8 cellular contexts compared by ENCODE assay signal in the genomic region with DNA sequence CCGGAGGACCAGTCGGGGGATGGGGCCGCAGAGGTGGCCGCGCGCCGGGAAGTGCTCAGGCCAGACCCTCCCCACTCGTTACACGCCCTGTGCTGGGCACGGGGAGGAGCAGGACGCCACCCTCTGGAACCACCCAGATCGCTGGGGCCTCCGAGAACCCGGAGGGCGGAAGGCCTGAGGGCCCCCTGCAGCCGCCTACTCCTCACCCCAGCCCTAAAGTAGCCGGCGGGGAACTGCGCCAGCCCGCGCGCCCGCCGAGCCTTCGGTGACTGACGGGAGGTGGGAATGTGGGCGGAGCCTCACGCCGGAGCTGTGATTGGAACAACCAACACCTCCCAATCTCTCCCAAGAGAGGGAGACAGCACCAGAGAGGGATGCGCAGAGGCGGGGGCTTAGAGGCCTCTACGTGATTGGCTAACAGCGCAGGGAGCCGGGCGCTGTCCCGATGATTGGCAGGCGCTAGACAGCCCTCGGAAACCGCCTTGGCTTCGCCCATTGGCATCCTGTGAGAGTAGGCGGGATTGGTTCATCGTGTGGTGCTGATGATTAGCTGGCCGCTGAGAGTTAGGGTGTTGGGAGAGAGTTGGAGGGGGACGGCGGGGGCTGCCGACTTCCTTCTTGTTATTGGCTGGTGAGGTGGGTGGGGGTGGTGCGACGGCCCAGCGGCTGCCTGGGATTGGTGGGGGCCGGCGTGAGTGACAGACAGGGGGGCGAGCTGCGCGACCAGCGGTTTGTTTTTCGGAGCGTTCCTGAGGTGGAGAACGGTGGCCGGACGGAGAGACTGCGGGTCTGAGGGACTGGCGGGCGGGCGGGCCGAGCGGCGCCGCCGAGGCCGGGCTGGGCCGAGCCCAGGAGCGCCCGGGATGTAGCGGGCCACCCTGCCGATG. TPM values are rescaled to one million over a fixed set of nuclear protein-coding genes. Genes with fewer than 3 reads are reported as not detected.
A peak's percentile ranks its signal among the peaks of the same experiment; 100 is the strongest.
DNase-seq lines count a peak whose midpoint lies in the region; FAIRE-seq and TF ChIP-seq lines count a peak whose summit lies in the region.

A gene (plus strand): TSS at position 734 of the 887 bp plus-strand sequence. CDS start 343 bp downstream, outside the sequence.

- H3K27ac ChIP-seq in SK-N-MC (no peak within 1 kb of the TSS), neuronal stem cell (replicated peaks; ENCODE audit: low read length) (peak within 1 kb of the TSS; percentile 89)

- peak within 1 kb of the TSS; percentile 87 for H2BK15ac ChIP-seq in neuronal stem cell (ENCODE audit: low read length)

- H3K9ac ChIP-seq in SK-N-MC (ENCODE audit: insufficient read length): peak within 1 kb of the TSS; percentile 75
- peak within 1 kb of the TSS; percentile 92 for H3K9ac ChIP-seq in neuronal stem cell (ENCODE audit: low read depth, low read length, poor library complexity)

- H3K27ac Mint-ChIP-seq in HFFc6: peak within 1 kb of the TSS; percentile 86
- peak within 1 kb of the TSS; percentile 94 for H3K27ac Mint-ChIP-seq in activated naive CD4-positive, alpha-beta T cell treated with anti-CD3 and anti-CD28 coated beads, Interleukin-2, amount 10 ng/mL, durations not matched to agents 7 days and 5 days

- peak within 1 kb of the TSS; percentile 32 for H2BK5ac ChIP-seq in neuronal stem cell (ENCODE audit: low read length)

- peak; percentile 95 for FAIRE-seq in frontal cortex (lab: Jason Lieb, UNC)

- H3K4me3 ChIP-seq in GM06990 (replicated peaks; ENCODE audit: low read depth, low read length): peak within 1 kb of the TSS; percentile 85
- H3K4me3 ChIP-seq in NB4 (ENCODE audit: low read depth, low read length): peak within 1 kb of the TSS; percentile 79
- H3K4me3 ChIP-seq in SK-N-MC: peak within 1 kb of the TSS; percentile 75
- H3K4me3 ChIP-seq in neuronal stem cell (ENCODE audit: low read length in 2 of 2): peak within 1 kb of the TSS; percentile 88 to 98

- TF ChIP-seq CTCF in GM06990 (IDR thresholded peaks at IDR 0.05; ENCODE audit: insufficient read depth, low read length, poor library complexity, severe bottlenecking) (peak; percentile 28), HFFc6 (IDR thresholded peaks at IDR 0.05) (peak; percentile 49), NB4 (IDR thresholded peaks at IDR 0.05; ENCODE audit: low read depth, low read length) (no peak), subcutaneous adipose tissue (IDR thresholded peaks at IDR 0.05; ENCODE audit: low read depth) (no peak)

- H2AFZ ChIP-seq in neuronal stem cell (ENCODE audit: low read length): peak within 1 kb of the TSS; percentile 92

- H3K4me3 Mint-ChIP-seq in HFFc6: peak within 1 kb of the TSS; percentile 98
- peak within 1 kb of the TSS; percentile 97 for H3K4me3 Mint-ChIP-seq in activated naive CD4-positive, alpha-beta T cell treated with anti-CD3 and anti-CD28 coated beads, Interleukin-2, amount 10 ng/mL, durations not matched to agents 7 days and 5 days

- H3K4me1 ChIP-seq in neuronal stem cell (ENCODE audit: control insufficient read depth in 2 of 2, insufficient read depth in 1 of 2, low read depth in 1 of 2, low read length in 2 of 2): peaks cover 2 to 17% of the 10 kb centered on the region in 2 donors

- H4K8ac ChIP-seq in neuronal stem cell (ENCODE audit: low read depth, low read length): no peak within 1 kb of the TSS

- no peaks in the 10 kb centered on the region for H3K9me3 ChIP-seq in SK-N-MC (ENCODE audit: low read depth, low read length)
- no peaks in the 10 kb centered on the region for H3K9me3 ChIP-seq in neuronal stem cell (replicated peaks in 1 of 2; ENCODE audit: control insufficient read depth in 2 of 2, insufficient read depth in 1 of 2, low read depth in 1 of 2, low read length in 2 of 2)

- H4K91ac ChIP-seq in neuronal stem cell (ENCODE audit: low read depth, low read length, poor library complexity): no peak within 1 kb of the TSS

- peak within 1 kb of the TSS; percentile 84 for H3K14ac ChIP-seq in neuronal stem cell (ENCODE audit: low read length)

- peak; percentile 74 for TF ChIP-seq POLR2A in NB4 (IDR thresholded peaks at IDR 0.05; ENCODE audit: extremely low read depth, insufficient read length)

- H3K4me1 Mint-ChIP-seq in HFFc6 (ENCODE audit: low read depth): peaks cover 40% of the 10 kb centered on the region
- peaks cover 31% of the 10 kb centered on the region for H3K4me1 Mint-ChIP-seq in activated naive CD4-positive, alpha-beta T cell treated with anti-CD3 and anti-CD28 coated beads, Interleukin-2, amount 10 ng/mL, durations not matched to agents 7 days and 5 days

- H3K4me2 ChIP-seq in neuronal stem cell (ENCODE audit: insufficient read depth, low read length, poor library complexity, severe bottlenecking): peak within 1 kb of the TSS; percentile 80

- peak within 1 kb of the TSS; percentile 56 for H2AK5ac ChIP-seq in neuronal stem cell (ENCODE audit: low read depth, low read length)

- H3K36me3 Mint-ChIP-seq in HFFc6 (ENCODE audit: low read depth): no peaks in the 10 kb centered on the region
- H3K36me3 Mint-ChIP-seq in activated naive CD4-positive, alpha-beta T cell treated with anti-CD3 and anti-CD28 coated beads, Interleukin-2, amount 10 ng/mL, durations not matched to agents 7 days and 5 days: no peaks in the 10 kb centered on the region

- DNase-seq in GM06990 (ENCODE audit: extremely low read depth, insufficient read length): peak; percentile 96
- DNase-seq in HFFc6: peak; percentile 100
- peak; percentile 100 for DNase-seq in NB4 (ENCODE audit: low read depth)
- DNase-seq in SK-N-MC (ENCODE audit: low read depth, low spot score): peak; percentile 98
- DNase-seq in activated naive CD4-positive, alpha-beta T cell treated with anti-CD3 and anti-CD28 coated beads, Interleukin-2, amount 10 ng/mL, durations not matched to agents 7 days and 5 days: peak; percentile 99
- DNase-seq in frontal cortex (ENCODE audit: low spot score in 2 of 2): peak; percentile 99
- DNase-seq in neuronal stem cell (ENCODE audit: low spot score): peak; percentile 100

- no peak within 1 kb of the TSS for H2BK12ac ChIP-seq in neuronal stem cell (ENCODE audit: low read length)

- peaks cover 4% of the 10 kb centered on the region for H3K79me1 ChIP-seq in neuronal stem cell (ENCODE audit: low read depth, low read length)

- H2BK120ac ChIP-seq in neuronal stem cell (ENCODE audit: low read depth, low read length): peak within 1 kb of the TSS; percentile 91

- H3K27me3 Mint-ChIP-seq in HFFc6 (ENCODE audit: insufficient read depth): peaks cover 4% of the 10 kb centered on the region
- H3K27me3 Mint-ChIP-seq in activated naive CD4-positive, alpha-beta T cell treated with anti-CD3 and anti-CD28 coated beads, Interleukin-2, amount 10 ng/mL, durations not matched to agents 7 days and 5 days: peaks cover 20% of the 10 kb centered on the region

- no peaks in the 10 kb centered on the region for H3K27me3 ChIP-seq in GM06990 (replicated peaks; ENCODE audit: control insufficient read depth, insufficient read depth, low read length)
- no peaks in the 10 kb centered on the region for H3K27me3 ChIP-seq in neuronal stem cell (ENCODE audit: control insufficient read depth in 3 of 3, insufficient read depth in 3 of 3, low read depth in 1 of 3, low read length in 3 of 3)

- no peaks in the 10 kb centered on the region for H3K9me3 Mint-ChIP-seq in HFFc6
- no peaks in the 10 kb centered on the region for H3K9me3 Mint-ChIP-seq in activated naive CD4-positive, alpha-beta T cell treated with anti-CD3 and anti-CD28 coated beads, Interleukin-2, amount 10 ng/mL, durations not matched to agents 7 days and 5 days

- H3K36me3 ChIP-seq in GM06990 (ENCODE audit: control insufficient read depth, insufficient read depth, low read length) (no peaks in the 10 kb centered on the region), SK-N-MC (ENCODE audit: insufficient read depth, low read length) (no peaks in the 10 kb centered on the region), neuronal stem cell (replicated peaks in 1 of 2; ENCODE audit: control insufficient read depth in 2 of 2, insufficient read depth in 2 of 2, low read length in 2 of 2) (no peaks in the 10 kb centered on the region)

- no CpG with 5 or more reads among the region's 75 CpGs for WGBS in neuronal stem cell (ENCODE audit: extremely low coverage in 2 of 2, insufficient read length in 2 of 2, insufficient replicate concordance in 1 of 2), 2 donors

- H3K23ac ChIP-seq in neuronal stem cell (ENCODE audit: low read depth, low read length, poor library complexity): peak within 1 kb of the TSS; percentile 99

- H3K4ac ChIP-seq in neuronal stem cell (ENCODE audit: low read length): no peak within 1 kb of the TSS

- CTCF ChIA-PET in activated naive CD4-positive, alpha-beta T cell treated with anti-CD3 and anti-CD28 coated beads, Interleukin-2, amount 10 ng/mL, durations not matched to agents 7 days and 5 days (lab: Charles Lee): interaction anchor here (0.8 to 3.9 kb wide), 6 partner anchors 10 to 197 kb away, joined by 3 to 29 read pairs (median 7); a partner anchor contains a TSS

- H3K18ac ChIP-seq in neuronal stem cell (ENCODE audit: low read length): peak within 1 kb of the TSS; percentile 97

RNA-seq across cellular contexts. Expression of the gene that starts here (rescaled TPM):
- total RNA-seq in HFFc6 (2021; fragmentation: NEBNext Ultra II Directional; extraction: Animal tissue kit (Norgen Biotek cat#: 25700)): 10 to 100 TPM; 24.2 to 31.5 (median 27.2) TPM
- total RNA-seq in frontal cortex (17.1 TPM), subcutaneous adipose tissue (10 to 100 TPM; 37.7 to 80.8 (median 62.0) TPM)
- 15.4 TPM for polyA plus RNA-seq in neuronal stem cell (2013, experiment 1 of 2)
- polyA plus RNA-seq in neuronal stem cell (2013, experiment 2 of 2): 15.5 TPM

Comparison
In these comparisons a context has a peak if more than half of its experiments do, and no peak if none do; other contexts are left out.
1. CTCF ChIP-seq: peak in GM06990 (single experiment) and HFFc6 (single experiment); none in NB4 (single experiment) and subcutaneous adipose tissue (single experiment).
2. Peak in every context shown above with its lines, with median percentiles within 50 percentile points of each other: DNase-seq and H3K4me3 ChIP-seq.